ENCODE assay signal across 18 cellular contexts in genomic region chr2:241967096-241967495, GRCh38.
DNase-seq lines count a peak whose midpoint lies in the region; ATAC-seq and TF ChIP-seq lines count a peak whose summit lies in the region.
"Had no signal": no experiment of that assay in that cellular context is flagged by ENCODE, and none has a peak within 500 bp of the region (broad histone marks: within the 10 kb centered on the region; RNA-seq: fewer than 3 reads in every experiment).

No MANE protein-coding gene starts in this region.

- no peaks in the 10 kb centered on the region for H3K9me3 ChIP-seq in mesenchymal stem cell (ENCODE audit: control insufficient read depth, low read length)
- H3K9me3 ChIP-seq: heart right ventricle, MG63, vagina had no signal

- intact Hi-C loops in activated naive CD4-positive, alpha-beta T cell treated with anti-CD3 and anti-CD28 coated beads for 36 hours (cut with micrococcal nuclease), result loop anchor here (5.0 kb wide), 3 partner anchors 125 to 280 kb away; partner anchors contain the start of genes D2HGDH and DTYMK
- intact Hi-C loops in activated B cell treated with CpG ODN at 0.5 μM for 24 hours (cut with micrococcal nuclease), result loop anchor here (5.0 kb wide), 1 partner anchor 120 kb away; no protein-coding TSS in a partner anchor

- peak overlapping the region; percentile 23 to 80 for H3K18ac ChIP-seq in mesenchymal stem cell (ENCODE audit: low read depth in 1 of 2, low read length in 2 of 2)

- peak overlapping the region in 1 of 2 experiments; percentile 74 for H2BK12ac ChIP-seq in mesenchymal stem cell (ENCODE audit: low read length in 2 of 2)

- peak overlapping the region in 1 of 2 experiments; percentile 43 for H3K4ac ChIP-seq in mesenchymal stem cell (ENCODE audit: low read depth in 1 of 2, low read length in 2 of 2)

- peaks cover 16% of the 10 kb centered on the region for H3K36me3 Mint-ChIP-seq in activated naive CD4-positive, alpha-beta T cell treated with anti-CD3 and anti-CD28 coated beads for 36 hours (ENCODE audit: low read depth)
- peaks cover 0 to 22% of the 10 kb centered on the region in 2 donors for H3K36me3 Mint-ChIP-seq in activated naive CD4-positive, alpha-beta T cell treated with anti-CD3 and anti-CD28 coated beads, Interleukin-2, amount 50 U/mL, for 72 hours
- peaks cover 17% of the 10 kb centered on the region for H3K36me3 Mint-ChIP-seq in activated B cell treated with CpG ODN at 0.5 μM for 24 hours (ENCODE audit: low read depth)
- peaks cover 48% of the 10 kb centered on the region for H3K36me3 Mint-ChIP-seq in stimulated activated memory B cell treated with anti-CD40 and anti-IgM and Interleukin-4, amounts not matched to agents 10 μg/mL and 1 μg/mL and 100 μg/mL, for 72 hours

- H2AK5ac ChIP-seq in mesenchymal stem cell (ENCODE audit: low read length, severe bottlenecking), result peak overlapping the region; percentile 60

- H4K91ac ChIP-seq in mesenchymal stem cell (ENCODE audit: low read length), result no peak overlapping the region

- POLR2A ChIA-PET in activated B cell treated with CpG ODN at 0.5 μM for 24 hours (lab: Charles Lee), result interaction anchor here (0.9 kb wide), 1 partner anchor 21 kb away, joined by 3 read pairs; no protein-coding TSS in a partner anchor

- DNase-seq in activated naive CD4-positive, alpha-beta T cell treated with anti-CD3 and anti-CD28 coated beads for 36 hours, result no peak
- DNase-seq in activated naive CD4-positive, alpha-beta T cell treated with anti-CD3 and anti-CD28 coated beads, Interleukin-2, amount 50 U/mL, for 72 hours (ENCODE audit: low spot score in 2 of 2), result no peak
- DNase-seq in activated B cell treated with CpG ODN at 0.5 μM for 24 hours (no peak), mesenchymal stem cell (no peak), SIG-M5 (lab: John Stamatoyannopoulos, UW) (no peak)
- DNase-seq: heart right ventricle, kidney, mammary epithelial cell, MG63, NCI-H345, RPMI8226 had no signal

- H3K27me3 ChIP-seq in mesenchymal stem cell (ENCODE audit: control insufficient read depth in 1 of 2, insufficient read depth in 1 of 2, low read length in 2 of 2), result peaks cover 0 to 13% of the 10 kb centered on the region in 2 experiments
- H3K27me3 ChIP-seq: cardiac muscle cell, MG63, vagina had no signal

- H2BK120ac ChIP-seq in mesenchymal stem cell (ENCODE audit: low read depth, low read length), result no peak overlapping the region

- H3K4me3 ChIP-seq in mesenchymal stem cell (ENCODE audit: insufficient read depth in 1 of 2, low read depth in 1 of 2, low read length in 2 of 2), result no peak overlapping the region
- H3K4me3 ChIP-seq: cardiac muscle cell, heart right ventricle, vagina had no signal

- CTCF ChIA-PET in activated naive CD4-positive, alpha-beta T cell treated with anti-CD3 and anti-CD28 coated beads for 36 hours (lab: Charles Lee), result no interaction called here
- CTCF ChIA-PET in activated B cell treated with CpG ODN at 0.5 μM for 24 hours (lab: Charles Lee), result interaction anchor here (3.0 kb wide), 1 partner anchor 16 kb away, joined by 17 read pairs; no protein-coding TSS in a partner anchor

- peaks cover 2% of the 10 kb centered on the region for H3K9me3 Mint-ChIP-seq in activated naive CD4-positive, alpha-beta T cell treated with anti-CD3 and anti-CD28 coated beads for 36 hours
- peaks cover 0 to 6% of the 10 kb centered on the region in 2 donors for H3K9me3 Mint-ChIP-seq in activated naive CD4-positive, alpha-beta T cell treated with anti-CD3 and anti-CD28 coated beads, Interleukin-2, amount 50 U/mL, for 72 hours
- no peaks in the 10 kb centered on the region for H3K9me3 Mint-ChIP-seq in activated B cell treated with CpG ODN at 0.5 μM for 24 hours
- peaks cover 11% of the 10 kb centered on the region for H3K9me3 Mint-ChIP-seq in stimulated activated memory B cell treated with anti-CD40 and anti-IgM and Interleukin-4, amounts not matched to agents 10 μg/mL and 1 μg/mL and 100 μg/mL, for 72 hours
- H3K9me3 Mint-ChIP-seq: neural crest cell had no signal

- H3K9ac ChIP-seq in mesenchymal stem cell (ENCODE audit: low read length), result no peak overlapping the region

- H4K8ac ChIP-seq in mesenchymal stem cell (ENCODE audit: low read length), result no peak overlapping the region

- H3K36me3 ChIP-seq in mesenchymal stem cell (ENCODE audit: control insufficient read depth in 1 of 2, insufficient read depth in 2 of 2, low read depth in 1 of 2, low read length in 2 of 2), result no peaks in the 10 kb centered on the region
- H3K36me3 ChIP-seq: cardiac muscle cell, heart right ventricle, MG63, vagina had no signal

- peak overlapping the region in 1 of 2 experiments; percentile 79 for H3K14ac ChIP-seq in mesenchymal stem cell (ENCODE audit: low read length in 2 of 2)

- H3K4me2 ChIP-seq in mesenchymal stem cell (ENCODE audit: low read length, poor library complexity, severe bottlenecking), result no peak overlapping the region

- H3K23ac ChIP-seq in mesenchymal stem cell (ENCODE audit: low read length in 2 of 2), result no peak overlapping the region

- no peak for TF ChIP-seq CTCF in activated B cell treated with CpG ODN at 0.5 μM for 24 hours (IDR thresholded peaks at IDR 0.05)

- H3K27ac Mint-ChIP-seq in activated naive CD4-positive, alpha-beta T cell treated with anti-CD3 and anti-CD28 coated beads for 36 hours, result peak overlapping the region; percentile 82
- peak overlapping the region in 1 of 2 donors; percentile 54 for H3K27ac Mint-ChIP-seq in activated naive CD4-positive, alpha-beta T cell treated with anti-CD3 and anti-CD28 coated beads, Interleukin-2, amount 50 U/mL, for 72 hours
- peak overlapping the region; percentile 79 for H3K27ac Mint-ChIP-seq in activated B cell treated with CpG ODN at 0.5 μM for 24 hours
- H3K27ac Mint-ChIP-seq in stimulated activated memory B cell treated with anti-CD40 and anti-IgM and Interleukin-4, amounts not matched to agents 10 μg/mL and 1 μg/mL and 100 μg/mL, for 72 hours, result peak overlapping the region; percentile 86

- no peak overlapping the region for H3K27ac ChIP-seq in mesenchymal stem cell (ENCODE audit: low read length, poor library complexity, severe bottlenecking)
- H3K27ac ChIP-seq: cardiac muscle cell, heart right ventricle, vagina had no signal

- no peak for ATAC-seq in activated naive CD4-positive, alpha-beta T cell treated with anti-CD3 and anti-CD28 coated beads, Interleukin-2, amount 50 U/mL, for 72 hours
- ATAC-seq in activated B cell treated with CpG ODN at 0.5 μM for 24 hours (ENCODE audit: low read depth) (no peak), HG03469 (IDR thresholded peaks at IDR 0.05; ENCODE audit: unreplicated experiment) (no peak), GM19324 (IDR thresholded peaks at IDR 0.05; ENCODE audit: low FRiP score, unreplicated experiment) (no peak)
- no peak for ATAC-seq in stimulated activated memory B cell treated with anti-CD40 and anti-IgM and Interleukin-4, amounts not matched to agents 10 μg/mL and 1 μg/mL and 100 μg/mL, for 72 hours
- ATAC-seq: HCT116, heart right ventricle had no signal

- no peaks in the 10 kb centered on the region for H3K27me3 Mint-ChIP-seq in activated naive CD4-positive, alpha-beta T cell treated with anti-CD3 and anti-CD28 coated beads for 36 hours (ENCODE audit: low read depth)
- no peaks in the 10 kb centered on the region for H3K27me3 Mint-ChIP-seq in activated B cell treated with CpG ODN at 0.5 μM for 24 hours
- H3K27me3 Mint-ChIP-seq in stimulated activated memory B cell treated with anti-CD40 and anti-IgM and Interleukin-4, amounts not matched to agents 10 μg/mL and 1 μg/mL and 100 μg/mL, for 72 hours, result no peaks in the 10 kb centered on the region

- H3K79me1 ChIP-seq in mesenchymal stem cell (replicated peaks; ENCODE audit: low read length, poor library complexity, severe bottlenecking), result no peaks in the 10 kb centered on the region

- peaks cover 14% of the 10 kb centered on the region for H3K4me1 ChIP-seq in mesenchymal stem cell (ENCODE audit: control insufficient read depth, insufficient read depth, low read depth, low read length)
- H3K4me1 ChIP-seq: vagina had no signal

- H2BK15ac ChIP-seq in mesenchymal stem cell (ENCODE audit: low read depth, poor library complexity, severe bottlenecking), result no peak overlapping the region

- WGBS in mesenchymal stem cell, result 92% methylated on average over 10 of the region's 10 CpGs

- H3K4me3 Mint-ChIP-seq in activated naive CD4-positive, alpha-beta T cell treated with anti-CD3 and anti-CD28 coated beads for 36 hours, result no peak overlapping the region
- no peak overlapping the region for H3K4me3 Mint-ChIP-seq in activated B cell treated with CpG ODN at 0.5 μM for 24 hours
- peak overlapping the region; percentile 82 for H3K4me3 Mint-ChIP-seq in stimulated activated memory B cell treated with anti-CD40 and anti-IgM and Interleukin-4, amounts not matched to agents 10 μg/mL and 1 μg/mL and 100 μg/mL, for 72 hours
- H3K4me3 Mint-ChIP-seq: neural crest cell had no signal

- peaks cover 39% of the 10 kb centered on the region for H3K4me1 Mint-ChIP-seq in activated naive CD4-positive, alpha-beta T cell treated with anti-CD3 and anti-CD28 coated beads for 36 hours (ENCODE audit: low read depth)
- peaks cover 56% of the 10 kb centered on the region for H3K4me1 Mint-ChIP-seq in activated B cell treated with CpG ODN at 0.5 μM for 24 hours
- peaks cover 64% of the 10 kb centered on the region for H3K4me1 Mint-ChIP-seq in stimulated activated memory B cell treated with anti-CD40 and anti-IgM and Interleukin-4, amounts not matched to agents 10 μg/mL and 1 μg/mL and 100 μg/mL, for 72 hours

- H2AFZ ChIP-seq in mesenchymal stem cell (ENCODE audit: low read depth, low read length), result no peak overlapping the region

- H2BK5ac ChIP-seq in mesenchymal stem cell (ENCODE audit: low read depth, low read length, poor library complexity, severe bottlenecking), result no peak overlapping the region
